ENCODE assay signal across 13 cellular contexts in the genomic region with DNA sequence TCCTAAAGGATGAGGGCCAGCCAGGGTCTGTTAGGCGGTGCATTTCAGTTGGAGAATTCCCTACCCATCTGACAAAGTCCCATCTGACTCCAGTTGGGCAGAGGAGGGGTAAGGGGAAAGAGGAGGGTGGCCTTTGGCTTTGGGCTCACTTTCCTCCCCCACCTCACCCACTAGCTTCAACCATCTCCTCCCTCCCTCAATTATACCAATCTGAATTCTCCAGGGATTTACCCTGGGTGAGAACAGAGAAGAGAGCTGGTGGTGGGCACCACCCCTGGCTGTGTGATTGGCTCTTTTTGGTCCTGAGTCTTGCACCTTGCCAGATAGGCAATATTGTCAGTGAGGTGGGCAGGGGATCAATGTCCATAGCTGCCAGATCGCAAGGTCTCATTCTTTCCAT. TPM values are rescaled to one million over a fixed set of nuclear protein-coding genes. Genes with fewer than 3 reads are reported as not detected.
A peak's percentile ranks its signal among the peaks of the same experiment; 100 is the strongest.
DNase-seq lines count a peak whose midpoint lies in the region; ATAC-seq, FAIRE-seq and TF ChIP-seq lines count a peak whose summit lies in the region.
"Had no signal": no experiment of that assay in that cellular context is flagged by ENCODE, and none has a peak within 500 bp of the region (broad histone marks: within the 10 kb centered on the region; RNA-seq: fewer than 3 reads in every experiment).

No MANE protein-coding gene starts in this region.

- H3K36me3 Mint-ChIP-seq in CD4-positive, alpha-beta T cell (ENCODE audit: low read depth), result peaks cover 64% of the 10 kb centered on the region
- H3K36me3 Mint-ChIP-seq in H9 (ENCODE audit: insufficient read depth in 1 of 3, low read depth in 3 of 3), result peaks cover 58 to 68% (median 62%) of the 10 kb centered on the region in 3 experiments
- peaks cover 55% of the 10 kb centered on the region for H3K36me3 Mint-ChIP-seq in WTC11

- H3K4me2 ChIP-seq in H9 (ENCODE audit: insufficient read depth, insufficient read length, low read length) (peak overlapping the region; percentile 94), HepG2 (ENCODE audit: low read depth, low read length) (no peak overlapping the region)

- intact Hi-C loops in CD4-positive, alpha-beta T cell (cut with DNase I, micrococcal nuclease), result loop anchor here in 1 of 2 experiments (2.0 to 10.0 kb wide), 6 partner anchors 43 to 1395 kb away; partner anchors contain the start of genes PSMB8 and SNRPC
- intact Hi-C loops in HepG2 (cut with micrococcal nuclease; ENCODE audit: unreplicated experiment), result no loop called here

- TF ChIP-seq CTCF in CD4-positive, alpha-beta T cell (IDR thresholded peaks at IDR 0.05), result no peak
- no peak for TF ChIP-seq CTCF in H9 (conservative IDR thresholded peaks at IDR 0.05)
- TF ChIP-seq CTCF in WTC11 (IDR thresholded peaks at IDR 0.05), result no peak
- TF ChIP-seq CTCF in HepG2 (CRISPR knock-in tag; IDR thresholded peaks at IDR 0.05), result no peak

- no peak overlapping the region for H2BK12ac ChIP-seq in H9 (ENCODE audit: insufficient read length, low read depth, low read length)

- TF ChIP-seq EP300 in HepG2 (IDR thresholded peaks at IDR 0.05; ENCODE audit: low read depth in 2 of 2, low read length in 2 of 2), result no peak
- no peak for TF ChIP-seq EP300 in HepG2 (CRISPR knock-in tag; IDR thresholded peaks at IDR 0.05; ENCODE audit: borderline replicate concordance)

- H3K23me2 ChIP-seq in H9 (ENCODE audit: insufficient read length, low read depth, low read length, poor library complexity, severe bottlenecking), result peaks cover 12% of the 10 kb centered on the region

- no peak overlapping the region for H2BK120ac ChIP-seq in H9 (ENCODE audit: low read depth, low read length, poor library complexity, severe bottlenecking)

- H3K56ac ChIP-seq in H9 (ENCODE audit: insufficient read length, low read depth, low read length), result no peak overlapping the region

- no peak for FAIRE-seq in HepG2 (lab: Jason Lieb, UNC)
- FAIRE-seq: RCC 7860 had no signal

- BruUV-seq in HepG2 (replicated peaks; lab: Mats Ljungman, UMichigan), result no TSS peak

- peaks cover 46% of the 10 kb centered on the region for H3K4me1 Mint-ChIP-seq in CD4-positive, alpha-beta T cell (ENCODE audit: low read depth)
- peaks cover 40 to 60% of the 10 kb centered on the region in 2 experiments for H3K4me1 Mint-ChIP-seq in H9
- H3K4me1 Mint-ChIP-seq in WTC11, result peaks cover 58% of the 10 kb centered on the region

- H3K4ac ChIP-seq in H9 (ENCODE audit: low read depth, low read length), result no peak overlapping the region

- DNase-seq in CD4-positive, alpha-beta T cell, result no peak
- DNase-seq in H9 (no peak), WTC11 (ENCODE audit: low spot score) (no peak), HepG2 (ENCODE audit: low spot score) (no peak), NCI-H446 treated with DMSO at 0.1 percent for 48 hours (lab: John Stamatoyannopoulos, UW) (no peak), NCI-H146 (lab: John Stamatoyannopoulos, UW) (no peak), HPDE6-E6E7 (ENCODE audit: extremely low spot score) (no peak)
- DNase-seq in activated CD8-positive, alpha-beta memory T cell treated with anti-CD3 and anti-CD28 coated beads for 24 hours, result no peak
- DNase-seq: DMS 273 treated with DMSO at 0.1 percent for 48 hours; NCI-H1417 treated with DMSO at 0.1 percent for 48 hours; stimulated activated CD4-positive, alpha-beta T cell treated with anti-CD3 and anti-CD28 coated beads, Interleukin-12 subunit alpha, Interleukin-12 subunit beta, amount 100 ng/mL, for 4 hours; stimulated activated naive CD4-positive, alpha-beta T cell had no signal

- no peak overlapping the region for H2AK5ac ChIP-seq in H9 (ENCODE audit: insufficient read length, low read length)

- in situ Hi-C loops in HepG2 (cut with HindIII; ENCODE audit: extremely low pct_ligation_motif_present, low pct_unique_long_range_greater_than_20kb), result loop anchor here (25.0 kb wide), 1 partner anchor 372 kb away; no protein-coding TSS in a partner anchor

- no peak overlapping the region for H3T11ph ChIP-seq in H9 (ENCODE audit: low read length)

- no peak for TF ChIP-seq RAD21 in HepG2 (CRISPR knock-in tag; IDR thresholded peaks at IDR 0.05)

- no peak overlapping the region for H3K18ac ChIP-seq in H9 (ENCODE audit: insufficient read length, low read depth, low read length)

- no peak for ATAC-seq in CD4-positive, alpha-beta T cell (ENCODE audit: poor library complexity)
- no peak for ATAC-seq in WTC11
- no peak for ATAC-seq in HepG2

- no peak overlapping the region for H4K5ac ChIP-seq in H9 (ENCODE audit: insufficient read length, low read depth, low read length)

- H2BK5ac ChIP-seq in H9 (ENCODE audit: insufficient read length, low read length), result no peak overlapping the region

- H3K9me3 Mint-ChIP-seq in CD4-positive, alpha-beta T cell, result no peaks in the 10 kb centered on the region
- no peaks in the 10 kb centered on the region; a peak in 1 of 5 replicates for H3K9me3 Mint-ChIP-seq in H9
- no peaks in the 10 kb centered on the region for H3K9me3 Mint-ChIP-seq in WTC11

- H2AFZ ChIP-seq in H9 (ENCODE audit: low read length), result no peak overlapping the region
- no peak overlapping the region for H2AFZ ChIP-seq in HepG2 (ENCODE audit: low read length)

- H3K27me3 Mint-ChIP-seq in CD4-positive, alpha-beta T cell, result no peaks in the 10 kb centered on the region
- H3K27me3 Mint-ChIP-seq in H9 (ENCODE audit: low read depth), result no peaks in the 10 kb centered on the region
- H3K27me3 Mint-ChIP-seq in WTC11 (ENCODE audit: low read depth), result no peaks in the 10 kb centered on the region

- CTCF ChIA-PET in CD4-positive, alpha-beta T cell (lab: Charles Lee), result no interaction called here
- CTCF ChIA-PET in WTC11 (lab: Charles Lee) (interaction anchor here (1.2 to 1.7 kb wide), 2 partner anchors 13 to 43 kb away, joined by 3 to 14 read pairs; no protein-coding TSS in a partner anchor), HepG2 (lab: Yijun Ruan, JAX; ENCODE audit: low intra/inter-chr PET ratio, low total read pairs) (no interaction called here)

- no peaks in the 10 kb centered on the region for H4K20me1 ChIP-seq in H9 (ENCODE audit: control insufficient read depth, insufficient read depth, insufficient read length)
- no peaks in the 10 kb centered on the region for H4K20me1 ChIP-seq in HepG2 (ENCODE audit: insufficient read depth, low read length)

- H3K36me3 ChIP-seq in HepG2 (replicated peaks in 1 of 2; ENCODE audit: control insufficient read depth in 1 of 2, insufficient read depth in 2 of 2, low read length in 2 of 2), result peaks cover 22 to 45% of the 10 kb centered on the region in 2 experiments; a peak in 4 of 5 replicates

- H3K4me3 ChIP-seq in HepG2 (replicated peaks in 1 of 3; ENCODE audit: insufficient read depth in 1 of 3, low read depth in 2 of 3, low read length in 3 of 3), result no peak overlapping the region

- no peak overlapping the region for H3K23ac ChIP-seq in H9 (ENCODE audit: insufficient read length, low read depth, low read length)

- no peak overlapping the region for H3K14ac ChIP-seq in H9 (ENCODE audit: insufficient read depth, low read length)

- peak overlapping the region; percentile 95 for H3K27ac ChIP-seq in CD4-positive, alpha-beta T cell (ENCODE audit: low read depth, low read length)
- no peak overlapping the region for H3K27ac ChIP-seq in H9 (ENCODE audit: insufficient read length, low read depth, low read length)
- H3K27ac ChIP-seq in HepG2 (ENCODE audit: extremely low read length, insufficient read depth, low read length), result no peak overlapping the region

- peak overlapping the region; percentile 48 for H3K4me3 Mint-ChIP-seq in CD4-positive, alpha-beta T cell
- H3K4me3 Mint-ChIP-seq in H9 (peak overlapping the region; percentile 88 to 92), WTC11 (peak overlapping the region; percentile 92)

- no peak overlapping the region for H4K91ac ChIP-seq in H9 (ENCODE audit: insufficient read length, low read depth, low read length)

- no CpG with 5 or more reads among the region's 2 CpGs for WGBS in H9 (ENCODE audit: extremely low coverage, insufficient read length, low lambda C conversion rate)
- 96% methylated on average over 2 of the region's 2 CpGs for WGBS in HepG2 (ENCODE audit: low lambda C conversion rate)

- H4K8ac ChIP-seq in H9 (replicated peaks; ENCODE audit: insufficient read length, low read depth, low read length), result no peak overlapping the region

- peak overlapping the region; percentile 95 for H3K27ac Mint-ChIP-seq in CD4-positive, alpha-beta T cell
- H3K27ac Mint-ChIP-seq in H9 (peak overlapping the region; percentile 5 to 96 (median 63); a peak in 4 of 7 replicates), WTC11 (peak overlapping the region; percentile 95)

- H2BK15ac ChIP-seq in H9 (ENCODE audit: low read depth, low read length), result no peak overlapping the region

- peak overlapping the region; percentile 25 for H3K9ac ChIP-seq in H9 (ENCODE audit: extremely low read depth, insufficient read length, low read length)
- no peak overlapping the region for H3K9ac ChIP-seq in HepG2 (ENCODE audit: insufficient read depth, low read depth, low read length)

- H3K79me2 ChIP-seq in H9 (ENCODE audit: insufficient read depth, low read length) (peaks cover 35% of the 10 kb centered on the region; the same call in 1 of the 2 replicates), HepG2 (ENCODE audit: insufficient read depth, low read length) (peaks cover 25% of the 10 kb centered on the region)

- POLR2A ChIA-PET in CD4-positive, alpha-beta T cell (lab: Charles Lee), result no interaction called here
- POLR2A ChIA-PET in WTC11 (lab: Charles Lee) (no interaction called here), HepG2 (lab: Yijun Ruan, JAX) (no interaction called here)

- H3K27me3 ChIP-seq in CD4-positive, alpha-beta T cell (ENCODE audit: control insufficient read depth, insufficient read depth, low read length), result no peaks in the 10 kb centered on the region
- no peaks in the 10 kb centered on the region for H3K27me3 ChIP-seq in H9 (ENCODE audit: insufficient read depth, low read length)
- H3K27me3 ChIP-seq in HepG2 (ENCODE audit: control insufficient read depth in 1 of 2, insufficient read depth in 2 of 2, low read length in 2 of 2), result no peaks in the 10 kb centered on the region

- TF ChIP-seq POLR2A in HepG2 (IDR thresholded peaks at IDR 0.05; ENCODE audit: insufficient read depth in 1 of 2, low read depth in 2 of 2, low read length in 2 of 2), result no peak

- peaks cover 6% of the 10 kb centered on the region for H3K4me1 ChIP-seq in H9 (ENCODE audit: insufficient read depth, low read length)
- H3K4me1 ChIP-seq in HepG2 (ENCODE audit: insufficient read depth, low read length), result peaks cover 58% of the 10 kb centered on the region

- no peak overlapping the region for H2BK20ac ChIP-seq in H9 (ENCODE audit: low read depth, low read length, poor library complexity, severe bottlenecking)

- H3K9me3 ChIP-seq in CD4-positive, alpha-beta T cell (ENCODE audit: control insufficient read depth, low read length), result no peaks in the 10 kb centered on the region
- H3K9me3 ChIP-seq in H9 (ENCODE audit: control insufficient read depth, low read depth, low read length) (no peaks in the 10 kb centered on the region), HepG2 (ENCODE audit: low read length) (no peaks in the 10 kb centered on the region)

- H3K79me1 ChIP-seq in H9 (ENCODE audit: insufficient read depth, low read depth, low read length, poor library complexity, severe bottlenecking), result peaks cover 9% of the 10 kb centered on the region

RNA-seq across cellular contexts. Expression of gene HMGA1, which starts 3.2 kb away (rescaled TPM):
- total RNA-seq in CD4-positive, alpha-beta T cell, result 100 to 1,000 TPM; 102 to 107 TPM
- total RNA-seq in H9 (2021) (2,116 and 2,191 TPM in 2 replicates), WTC11 (2021) (2,446 to 2,677 TPM (median 2,610 TPM) in 3 replicates), HepG2 (2016; rRNA removed; fragmentation: Illumina TruSeq; extraction: Trizol) (145 and 150 TPM in 2 replicates)
- 82.4 and 94.2 TPM in 2 replicates for total RNA-seq in HepG2 (2016; cell fraction: cytosol; rRNA removed; fragmentation: Illumina TruSeq; extraction: Trizol; ENCODE audit: low read depth)
- 136 and 144 TPM in 2 replicates for total RNA-seq in HepG2 (2016; cell fraction: insoluble cytoplasmic fraction; rRNA removed; fragmentation: Illumina TruSeq; extraction: Trizol)
- 218 and 242 TPM in 2 replicates for total RNA-seq in HepG2 (2016; cell fraction: membrane; rRNA removed; fragmentation: Illumina TruSeq; extraction: Trizol)
- total RNA-seq in HepG2 (2016; cell fraction: nucleus; rRNA removed; fragmentation: Illumina TruSeq; extraction: Trizol), result 54.7 and 67.6 TPM in 2 replicates
- 110 and 117 TPM in 2 replicates for polyA plus RNA-seq in HepG2 (2011; rRNA removed)
- 75.3 and 119 TPM in 2 replicates for polyA plus RNA-seq in HepG2 (2011; cell fraction: cytosol; rRNA removed)
- 94.8 and 98.5 TPM in 2 replicates for polyA plus RNA-seq in HepG2 (2011; cell fraction: nucleus; rRNA removed)
- 124 and 156 TPM in 2 replicates for polyA plus RNA-seq in HepG2 (2012)
- 263 TPM in 2 replicates for polyA plus RNA-seq in HepG2 (2016; cell fraction: cytosol; fragmentation: Illumina TruSeq; extraction: Trizol; ENCODE audit: low read depth)
- 365 and 450 TPM in 2 replicates for polyA plus RNA-seq in HepG2 (2016; cell fraction: insoluble cytoplasmic fraction; fragmentation: Illumina TruSeq; extraction: Trizol; ENCODE audit: low read depth)
- polyA plus RNA-seq in HepG2 (2016; cell fraction: membrane; fragmentation: Illumina TruSeq; extraction: Trizol; ENCODE audit: low read depth), result 531 and 581 TPM in 2 replicates
- polyA plus RNA-seq in HepG2 (2016; cell fraction: nucleus; fragmentation: Illumina TruSeq; extraction: Trizol; ENCODE audit: insufficient read depth, low read depth), result 216 and 222 TPM in 2 replicates
- 74.1 and 108 TPM in 2 replicates for polyA minus RNA-seq in HepG2 (2011; rRNA and poly(A)+ RNA removed; ENCODE audit: low replicate concordance)
- polyA minus RNA-seq in HepG2 (2011; cell fraction: cytosol; rRNA and poly(A)+ RNA removed), result 75.7 and 94.8 TPM in 2 replicates
- 17.0 and 21.0 TPM in 2 replicates for polyA minus RNA-seq in HepG2 (2011; cell fraction: nucleus; rRNA and poly(A)+ RNA removed)

RNA-seq across cellular contexts. Expression of gene SMIM29, which starts 8.9 kb away (rescaled TPM):
- total RNA-seq in CD4-positive, alpha-beta T cell, result 10 to 100 TPM; 22.0 to 23.9 TPM
- total RNA-seq in H9 (2021), result 5.1 and 5.4 TPM in 2 replicates
- total RNA-seq in WTC11 (2021), result 11.7 to 15.1 TPM (median 14.1 TPM) in 3 replicates
- total RNA-seq in HepG2 (2016; rRNA removed; fragmentation: Illumina TruSeq; extraction: Trizol), result 11.2 and 15.3 TPM in 2 replicates
- total RNA-seq in HepG2 (2016; cell fraction: cytosol; rRNA removed; fragmentation: Illumina TruSeq; extraction: Trizol; ENCODE audit: low read depth), result 78.6 and 81.3 TPM in 2 replicates
- total RNA-seq in HepG2 (2016; cell fraction: insoluble cytoplasmic fraction; rRNA removed; fragmentation: Illumina TruSeq; extraction: Trizol), result 9.2 and 15.5 TPM in 2 replicates
- total RNA-seq in HepG2 (2016; cell fraction: membrane; rRNA removed; fragmentation: Illumina TruSeq; extraction: Trizol), result 58.3 and 62.1 TPM in 2 replicates
- total RNA-seq in HepG2 (2016; cell fraction: nucleus; rRNA removed; fragmentation: Illumina TruSeq; extraction: Trizol), result 7.2 and 10.1 TPM in 2 replicates
- polyA plus RNA-seq in HepG2 (2011; rRNA removed), result 8.8 and 11.9 TPM in 2 replicates
- 9.0 and 13.2 TPM in 2 replicates for polyA plus RNA-seq in HepG2 (2011; cell fraction: cytosol; rRNA removed)
- 14.4 and 18.0 TPM in 2 replicates for polyA plus RNA-seq in HepG2 (2011; cell fraction: nucleus; rRNA removed)
- polyA plus RNA-seq in HepG2 (2012), result 3.4 and 5.5 TPM in 2 replicates
- 91.0 and 94.0 TPM in 2 replicates for polyA plus RNA-seq in HepG2 (2016; cell fraction: cytosol; fragmentation: Illumina TruSeq; extraction: Trizol; ENCODE audit: low read depth)
- 9.6 and 11.4 TPM in 2 replicates for polyA plus RNA-seq in HepG2 (2016; cell fraction: insoluble cytoplasmic fraction; fragmentation: Illumina TruSeq; extraction: Trizol; ENCODE audit: low read depth)
- 61.6 and 63.3 TPM in 2 replicates for polyA plus RNA-seq in HepG2 (2016; cell fraction: membrane; fragmentation: Illumina TruSeq; extraction: Trizol; ENCODE audit: low read depth)
- 13.3 and 16.8 TPM in 2 replicates for polyA plus RNA-seq in HepG2 (2016; cell fraction: nucleus; fragmentation: Illumina TruSeq; extraction: Trizol; ENCODE audit: insufficient read depth, low read depth)
- polyA minus RNA-seq in HepG2 (2011; rRNA and poly(A)+ RNA removed; ENCODE audit: low replicate concordance), result 13.5 and 15.5 TPM in 2 replicates
- polyA minus RNA-seq in HepG2 (2011; cell fraction: cytosol; rRNA and poly(A)+ RNA removed), result 3.9 and 4.0 TPM in 2 replicates
- 5.6 and 6.4 TPM in 2 replicates for polyA minus RNA-seq in HepG2 (2011; cell fraction: nucleus; rRNA and poly(A)+ RNA removed)
